8 cellular contexts compared by ENCODE assay signal in the genomic region with DNA sequence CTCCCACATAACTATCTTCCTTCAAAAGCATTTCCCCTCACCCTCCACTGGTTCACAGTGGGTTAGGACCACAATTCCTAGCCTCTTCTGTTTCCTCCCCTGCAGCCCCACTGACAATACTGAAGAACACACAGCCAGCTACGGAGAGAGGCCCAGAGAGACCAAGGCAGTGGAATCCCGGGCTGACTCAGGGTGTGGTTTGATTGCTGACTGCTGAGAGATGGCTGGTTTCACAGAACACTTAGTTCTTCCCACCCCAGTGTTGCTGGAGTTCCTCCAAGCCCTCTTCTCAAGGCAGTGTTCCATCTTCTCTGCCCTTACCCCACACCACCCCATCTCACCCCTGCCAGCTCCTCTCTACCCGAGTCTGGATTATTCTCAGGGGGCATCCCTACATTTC. TPM values are rescaled to one million over a fixed set of nuclear protein-coding genes. Genes with fewer than 3 reads are reported as not detected.
DNase-seq lines count a peak whose midpoint lies in the region; ATAC-seq lines count a peak whose summit lies in the region.

No MANE protein-coding gene starts in this region.

- H3K4me1 ChIP-seq in GM23248 (ENCODE audit: insufficient read depth) = peaks cover 40% of the 10 kb centered on the region
- peaks cover 56% of the 10 kb centered on the region for H3K4me1 ChIP-seq in adipocyte (ENCODE audit: control insufficient read depth, insufficient read depth, low read length)

- H4K20me1 ChIP-seq in GM23248 (ENCODE audit: insufficient read depth) = no peaks in the 10 kb centered on the region

- peak overlapping the region; percentile 76 for H3K4me2 ChIP-seq in GM23248 (ENCODE audit: unreplicated experiment)

- no peaks in the 10 kb centered on the region for H3K9me2 ChIP-seq in GM23248 (ENCODE audit: insufficient read depth)

- H3F3A ChIP-seq in GM23248 (ENCODE audit: insufficient read depth) = peaks cover 34% of the 10 kb centered on the region

- H3K9ac ChIP-seq in GM23248 (peak overlapping the region; percentile 82), adipocyte (ENCODE audit: low read length) (peak overlapping the region; percentile 81)

- in situ Hi-C loops in GM23248 (cut with MboI) = no loop called here

- H3K27me3 ChIP-seq in GM23248 (replicated peaks; ENCODE audit: insufficient read depth) (no peaks in the 10 kb centered on the region), adipocyte (replicated peaks; ENCODE audit: control insufficient read depth, insufficient read depth, low read length) (no peaks in the 10 kb centered on the region)

- H2AFZ ChIP-seq in GM23248 = no peak overlapping the region

- peak; percentile 79 to 87 for ATAC-seq in left cardiac atrium

- H3K4me3 ChIP-seq in GM23248 (peak overlapping the region; percentile 28; the same call in 1 of the 2 replicates), adipocyte (ENCODE audit: low read length) (peak overlapping the region; percentile 51)

- no peaks in the 10 kb centered on the region for H3K36me3 ChIP-seq in GM23248 (ENCODE audit: low read depth)
- no peaks in the 10 kb centered on the region for H3K36me3 ChIP-seq in adipocyte (ENCODE audit: control insufficient read depth, insufficient read depth, low read length, severe bottlenecking)

- H3K79me2 ChIP-seq in GM23248 (ENCODE audit: insufficient read depth) = no peaks in the 10 kb centered on the region

- no peaks in the 10 kb centered on the region for H3K9me3 ChIP-seq in GM23248 (ENCODE audit: low read depth)
- no peaks in the 10 kb centered on the region for H3K9me3 ChIP-seq in adipocyte (ENCODE audit: control insufficient read depth, low read length)

- WGBS in GM23248 (ENCODE audit: low coverage in 1 of 2, low lambda C conversion rate in 2 of 2, missing lambda C conversion rate in 2 of 2), 2 experiments = 0 to 6% methylated on average over 3 of the region's 3 CpGs

- intact Hi-C loops in left cardiac atrium (cut with DNase I) = loop anchor here in 1 of 2 donors (5.0 kb wide), 1 partner anchor 63 kb away; no protein-coding TSS in a partner anchor

- peak overlapping the region; percentile 93 for H3K27ac ChIP-seq in GM23248

- DNase-seq in GM23248 (peak; percentile 93), adipocyte (ENCODE audit: low read depth) (peak; percentile 86), left cardiac atrium (peak; percentile 83), D341Med (ENCODE audit: low spot score) (no peak), NCI-H446 (lab: John Stamatoyannopoulos, UW) (no peak)
- DNase-seq in stimulated activated CD8-positive, alpha-beta memory T cell treated with anti-CD3 and anti-CD28 coated beads, Interleukin-4, amount 100 ng/mL, for 48 hours = peak; percentile 44
- DNase-seq in activated naive CD4-positive, alpha-beta T cell treated with Interleukin-2 at 50 U/mL for 16 hours = no peak
- no peak for DNase-seq in stimulated activated CD4-positive, alpha-beta T cell treated with anti-CD3 and anti-CD28 coated beads, Interleukin-2, amount 100 ng/mL, for 48 hours

RNA-seq across cellular contexts. Expression of gene ZFP36L2, which starts 43.3 kb away (rescaled TPM):
- 13.8 and 14.4 TPM in 2 replicates for total RNA-seq in GM23248 (2014; rRNA removed; shearing (Covaris generic))
- polyA plus RNA-seq in GM23248 (2016; fragmentation: Nextera tagmentation; extraction: Ambion mirVana) = 71.7 and 78.2 TPM in 2 replicates
- total RNA-seq in left cardiac atrium = 10 to 100 TPM; 64.0 to 82.1 TPM

Comparison
In these comparisons a context has a peak if more than half of its experiments do, and no peak if none do; other contexts are left out.
1. DNase-seq: peak in GM23248 (single experiment), adipocyte (single experiment), left cardiac atrium (single experiment) and stimulated activated CD8-positive, alpha-beta memory T cell treated with anti-CD3 and anti-CD28 coated beads, Interleukin-4, amount 100 ng/mL, for 48 hours (single experiment); none in D341Med (single experiment), activated naive CD4-positive, alpha-beta T cell treated with Interleukin-2 at 50 U/mL for 16 hours (single experiment), NCI-H446 (0 of 2) and stimulated activated CD4-positive, alpha-beta T cell treated with anti-CD3 and anti-CD28 coated beads, Interleukin-2, amount 100 ng/mL, for 48 hours (0 of 2).